Comparison of ENCODE assay signal across 8 cellular contexts in the genomic region with DNA sequence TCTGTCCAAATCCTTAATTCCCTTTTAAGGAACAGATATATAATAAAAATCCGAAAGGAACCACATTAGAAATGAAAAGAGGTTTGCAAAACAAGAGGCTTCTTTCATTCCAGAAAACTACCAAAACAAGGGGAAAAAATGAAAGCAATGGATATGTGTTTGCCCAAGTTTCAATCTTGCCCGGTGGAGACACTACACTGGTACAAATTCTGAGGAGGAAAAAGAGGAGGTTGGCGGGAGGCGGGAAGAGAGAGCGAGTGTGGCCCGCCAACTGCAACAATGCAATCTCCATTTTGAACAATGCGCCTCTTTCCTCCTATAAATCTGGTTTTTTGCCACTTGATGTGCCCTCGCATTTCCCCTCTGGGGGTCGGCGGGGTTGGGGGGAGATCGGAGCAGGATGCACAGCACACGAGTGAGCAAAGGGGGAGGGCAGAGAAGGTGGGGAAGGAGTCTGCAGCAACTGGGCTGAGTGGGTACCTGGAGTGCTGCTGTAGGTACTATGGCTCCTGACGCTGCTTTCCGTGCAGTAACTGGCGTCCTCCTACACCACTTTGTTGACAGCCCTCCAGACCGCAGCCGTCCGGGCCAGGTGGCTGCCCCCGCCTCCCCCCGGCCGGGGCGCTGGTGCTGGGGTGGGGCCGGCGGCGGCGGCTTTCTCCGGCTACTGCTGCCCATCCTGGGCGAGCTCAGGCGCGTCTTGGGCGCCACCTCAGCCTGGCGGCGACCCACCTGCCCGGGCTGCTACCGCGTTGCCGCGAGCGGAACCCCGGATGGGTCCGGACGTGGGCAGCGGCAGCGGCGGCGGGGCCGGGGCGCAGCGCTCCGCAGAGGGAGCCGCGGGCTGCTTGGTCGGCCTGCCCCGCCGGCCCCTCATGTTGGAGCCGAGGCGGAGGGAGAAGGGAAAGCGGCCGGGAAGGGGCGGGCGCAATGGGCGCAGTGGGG.
A peak's percentile ranks its signal among the peaks of the same experiment; 100 is the strongest.
DNase-seq lines count a peak whose midpoint lies in the region; ATAC-seq and TF ChIP-seq lines count a peak whose summit lies in the region.

No MANE protein-coding gene starts in this region.

- H3K36me3 ChIP-seq in left lung: peaks cover 0 to 9% of the 10 kb centered on the region in 2 donors

- DNase-seq in T-helper 9 cell: peak; percentile 66
- peak; percentile 73 for DNase-seq in cerebellum (ENCODE audit: low spot score)
- peak; percentile 85 to 90 for DNase-seq in left lung
- peak; percentile 70 for DNase-seq in stimulated activated CD4-positive, alpha-beta T cell treated with anti-CD3 and anti-CD28 coated beads, Interleukin-4, amount 100 ng/mL, for 24 hours
- no peak for DNase-seq in anterior cingulate cortex (lab: John Stamatoyannopoulos, UW)
- DNase-seq in NCI-H2107 treated with DMSO at 0.1 percent for 48 hours (lab: John Stamatoyannopoulos, UW; ENCODE audit: unreplicated experiment): no peak

- peak; percentile 57 for ATAC-seq in GM19025 (IDR thresholded peaks at IDR 0.05; ENCODE audit: low read depth, unreplicated experiment)
- peak; percentile 48 for ATAC-seq in HG03139 (IDR thresholded peaks at IDR 0.05; ENCODE audit: unreplicated experiment)
- peak; percentile 75 for ATAC-seq in left lung

- H3K4me1 ChIP-seq in left lung: peaks cover 8 to 26% of the 10 kb centered on the region in 2 donors

- intact Hi-C loops in left lung (cut with DNase I): no loop called here

- TF ChIP-seq CTCF in left lung (IDR thresholded peaks at IDR 0.05): peak in 1 of 2 donors; percentile 7

- no peaks in the 10 kb centered on the region for H3K27me3 ChIP-seq in left lung

- H3K27ac ChIP-seq in left lung: peak overlapping the region; percentile 93

- no peaks in the 10 kb centered on the region for H3K9me3 ChIP-seq in left lung

- peak overlapping the region; percentile 81 to 93 for H3K4me3 ChIP-seq in left lung

Comparison
In these comparisons a context has a peak if more than half of its experiments do, and no peak if none do; other contexts are left out.
1. DNase-seq: peak in T-helper 9 cell (single experiment), cerebellum (single experiment), left lung (2 of 2) and stimulated activated CD4-positive, alpha-beta T cell treated with anti-CD3 and anti-CD28 coated beads, Interleukin-4, amount 100 ng/mL, for 24 hours (single experiment); none in anterior cingulate cortex (0 of 58) and NCI-H2107 treated with DMSO at 0.1 percent for 48 hours (single experiment).
2. Peak in every context shown above with its lines, with median percentiles within 50 percentile points of each other: ATAC-seq.